ENCODE assay signal across 18 cellular contexts in the genomic region with DNA sequence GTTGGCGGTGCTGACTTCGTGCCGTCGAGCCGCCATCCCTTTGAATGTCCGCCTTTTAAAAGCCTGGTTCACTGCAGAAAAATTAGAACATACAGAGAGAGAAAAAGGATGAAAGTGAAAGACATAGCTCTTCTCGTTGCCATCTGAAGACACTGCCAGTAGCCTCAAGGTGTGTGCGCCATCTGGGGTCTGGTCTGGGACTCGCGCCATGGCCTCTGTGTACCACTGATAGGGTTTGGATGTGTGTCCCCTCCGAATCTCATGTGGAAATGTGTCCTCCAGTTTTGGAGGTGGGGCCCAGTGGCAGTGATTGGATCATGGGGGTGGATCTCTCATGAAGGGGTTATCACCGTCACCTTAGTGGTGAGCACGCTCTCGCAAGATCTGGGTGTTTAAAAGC. TPM values are rescaled to one million over a fixed set of nuclear protein-coding genes. Genes with fewer than 3 reads are reported as not detected.
DNase-seq lines count a peak whose midpoint lies in the region; ATAC-seq, FAIRE-seq and TF ChIP-seq lines count a peak whose summit lies in the region.
"Had no signal": no experiment of that assay in that cellular context is flagged by ENCODE, and none has a peak within 500 bp of the region (broad histone marks: within the 10 kb centered on the region; RNA-seq: fewer than 3 reads in every experiment).

No MANE protein-coding gene starts in this region.

- H3K18ac ChIP-seq in neuronal stem cell (ENCODE audit: low read length) = peak overlapping the region; percentile 27

- in situ Hi-C loops in astrocyte of the cerebellum (cut with HindIII; ENCODE audit: low sequenced_read_pairs) = no loop called here

- WGBS in neuronal stem cell (ENCODE audit: extremely low coverage in 2 of 2, insufficient read length in 2 of 2, insufficient replicate concordance in 1 of 2), 2 donors = no CpG with 5 or more reads among the region's 14 CpGs

- H3K4me2 ChIP-seq in neuronal stem cell (ENCODE audit: insufficient read depth, low read length, poor library complexity, severe bottlenecking) = no peak overlapping the region

- no peak overlapping the region for H2BK120ac ChIP-seq in neuronal stem cell (ENCODE audit: low read depth, low read length)

- peaks cover 0 to 4% of the 10 kb centered on the region in 2 donors for H3K9me3 Mint-ChIP-seq in activated naive CD4-positive, alpha-beta T cell treated with anti-CD3 and anti-CD28 coated beads, Interleukin-2, amount 50 U/mL, for 72 hours

- intact Hi-C loops in kidney (cut with DNase I) = no loop called here

- H3K36me3 ChIP-seq in neuronal stem cell (replicated peaks in 1 of 2; ENCODE audit: control insufficient read depth in 2 of 2, insufficient read depth in 2 of 2, low read length in 2 of 2) (peaks cover 0 to 37% of the 10 kb centered on the region in 2 donors), kidney (ENCODE audit: control insufficient read depth in 1 of 2, insufficient read depth in 2 of 2, low read length in 2 of 2) (no peaks in the 10 kb centered on the region)
- H3K36me3 ChIP-seq: uterus had no signal

- no peak for FAIRE-seq in kidney (lab: Jason Lieb, UNC)

- H3K9ac ChIP-seq in neuronal stem cell (ENCODE audit: low read depth, low read length, poor library complexity) = no peak overlapping the region
- H3K9ac ChIP-seq in kidney (ENCODE audit: low read length in 2 of 2) = no peak overlapping the region

- H3K14ac ChIP-seq in neuronal stem cell (ENCODE audit: low read length) = no peak overlapping the region

- H3K36me3 Mint-ChIP-seq in activated naive CD4-positive, alpha-beta T cell treated with anti-CD3 and anti-CD28 coated beads, Interleukin-2, amount 50 U/mL, for 72 hours = peaks cover 12 to 13% of the 10 kb centered on the region in 2 donors

- no peak overlapping the region for H3K23ac ChIP-seq in neuronal stem cell (ENCODE audit: low read depth, low read length, poor library complexity)

- no peak overlapping the region for H3K4ac ChIP-seq in neuronal stem cell (ENCODE audit: low read length)

- TF ChIP-seq CTCF in GM12874 (IDR thresholded peaks at IDR 0.05; ENCODE audit: insufficient read depth, low read depth, low read length) = 0 out of 2 replicates have a peak, but pooled peaks have one; percentile 1
- peak; percentile 4 for TF ChIP-seq CTCF in astrocyte of the cerebellum (IDR thresholded peaks at IDR 0.05; ENCODE audit: low read depth, low read length, missing control alignments)
- no peak for TF ChIP-seq CTCF in kidney (IDR thresholded peaks at IDR 0.05; ENCODE audit: borderline replicate concordance, extremely low read depth, insufficient read depth)

- H2BK5ac ChIP-seq in neuronal stem cell (ENCODE audit: low read length) = no peak overlapping the region

- H3K4me3 ChIP-seq in astrocyte of the cerebellum (ENCODE audit: low read depth, low read length) (no peak overlapping the region), neuronal stem cell (ENCODE audit: low read length in 2 of 2) (no peak overlapping the region), kidney (ENCODE audit: low read length in 2 of 2) (no peak overlapping the region)
- H3K4me3 ChIP-seq: spleen, uterus had no signal

- no peak overlapping the region for H2AFZ ChIP-seq in neuronal stem cell (ENCODE audit: low read length)

- no peak for DNase-seq in activated naive CD4-positive, alpha-beta T cell treated with anti-CD3 and anti-CD28 coated beads, Interleukin-2, amount 50 U/mL, for 72 hours (ENCODE audit: low spot score in 2 of 2)
- DNase-seq in activated naive CD4-positive, alpha-beta T cell treated with anti-CD3 and anti-CD28 coated beads, Interleukin-2, amount 50 U/mL, for 16 hours = no peak
- DNase-seq in astrocyte of the cerebellum (ENCODE audit: low read depth) (no peak), neuronal stem cell (ENCODE audit: low spot score) (no peak), kidney (no peak), NCI-H2196 (lab: John Stamatoyannopoulos, UW; ENCODE audit: unreplicated experiment) (no peak)
- no peak for DNase-seq in activated CD8-positive, alpha-beta memory T cell treated with anti-CD3 and anti-CD28 coated beads for 24 hours
- DNase-seq: activated CD4-positive, CD25-positive, alpha-beta regulatory T cell treated with anti-CD3 and anti-CD28 coated beads, Interleukin-2, amount 50 U/mL, for 72 hours; activated CD8-positive, alpha-beta memory T cell treated with anti-CD3 and anti-CD28 coated beads, Interleukin-2, amount 50 U/mL, for 48 hours; activated naive CD4-positive, alpha-beta T cell; CD4-positive, alpha-beta memory T cell; effector memory CD4-positive, alpha-beta T cell; hippocampal formation; NCI-H1417 treated with DMSO at 0.1 percent for 48 hours; spleen; uterus had no signal

- H3K27ac Mint-ChIP-seq in activated naive CD4-positive, alpha-beta T cell treated with anti-CD3 and anti-CD28 coated beads, Interleukin-2, amount 50 U/mL, for 72 hours = peak overlapping the region; percentile 30 to 82
- H3K27ac Mint-ChIP-seq: stimulated activated naive CD8-positive, alpha-beta T cell treated with anti-CD3 and anti-CD28 coated beads, Interleukin-15, Interleukin-2, amounts not matched to agents 100 ng/mL and 50 ng/mL, for 24 hours had no signal

- H3K27me3 ChIP-seq in neuronal stem cell (ENCODE audit: control insufficient read depth in 3 of 3, insufficient read depth in 3 of 3, low read depth in 1 of 3, low read length in 3 of 3) = no peaks in the 10 kb centered on the region
- H3K27me3 ChIP-seq: spleen, uterus had no signal

- H2AK5ac ChIP-seq in neuronal stem cell (ENCODE audit: low read depth, low read length) = peak overlapping the region; percentile 98

- peak overlapping the region; percentile 33 for H2BK15ac ChIP-seq in neuronal stem cell (ENCODE audit: low read length)

- ATAC-seq in activated naive CD4-positive, alpha-beta T cell treated with anti-CD3 and anti-CD28 coated beads, Interleukin-2, amount 50 U/mL, for 72 hours = no peak

- H2BK12ac ChIP-seq in neuronal stem cell (ENCODE audit: low read length) = no peak overlapping the region

- H3K27ac ChIP-seq in neuronal stem cell (replicated peaks; ENCODE audit: low read length) (no peak overlapping the region), kidney (ENCODE audit: low read depth in 2 of 2, low read length in 2 of 2) (no peak overlapping the region)
- H3K27ac ChIP-seq: spleen, uterus had no signal

- peaks cover 3 to 17% of the 10 kb centered on the region in 2 donors for H3K9me3 ChIP-seq in neuronal stem cell (replicated peaks in 1 of 2; ENCODE audit: control insufficient read depth in 2 of 2, insufficient read depth in 1 of 2, low read depth in 1 of 2, low read length in 2 of 2)
- peaks cover 0 to 7% of the 10 kb centered on the region in 2 donors for H3K9me3 ChIP-seq in kidney (ENCODE audit: control insufficient read depth in 1 of 2, low read length in 2 of 2)
- H3K9me3 ChIP-seq: uterus had no signal

- peaks cover 3% of the 10 kb centered on the region for H3K79me1 ChIP-seq in neuronal stem cell (ENCODE audit: low read depth, low read length)

- no peak overlapping the region for H4K91ac ChIP-seq in neuronal stem cell (ENCODE audit: low read depth, low read length, poor library complexity)

- H3K4me1 ChIP-seq in neuronal stem cell (ENCODE audit: control insufficient read depth in 2 of 2, insufficient read depth in 1 of 2, low read depth in 1 of 2, low read length in 2 of 2) (peaks cover 23 to 25% of the 10 kb centered on the region in 2 donors), kidney (ENCODE audit: control insufficient read depth in 1 of 2, insufficient read depth in 1 of 2, low read depth in 1 of 2, low read length in 2 of 2) (peaks cover 15 to 20% of the 10 kb centered on the region in 2 donors)

- H4K8ac ChIP-seq in neuronal stem cell (ENCODE audit: low read depth, low read length) = no peak overlapping the region

RNA-seq across cellular contexts. Expression of a gene that starts 15.5 kb away (rescaled TPM):
- total RNA-seq in activated naive CD4-positive, alpha-beta T cell treated with anti-CD3 and anti-CD28 coated beads, Interleukin-2, amount 50 U/mL, for 72 hours = 10 to 100 TPM; 18.5 to 27.9 TPM
- polyA plus RNA-seq in neuronal stem cell (2013, experiment 1 of 2) = 5.7 TPM
- 6.2 TPM for polyA plus RNA-seq in neuronal stem cell (2013, experiment 2 of 2)
- 92.8 TPM for total RNA-seq in kidney
- 9.5 TPM for polyA plus RNA-seq in kidney (ENCODE audit: insufficient read depth, low read depth, low replicate concordance)
